ENCODE assay signal across 1 cellular context in genomic region chr17:13074026-13074425, GRCh38.
TF ChIP-seq lines count a peak whose summit lies in the region.

No MANE protein-coding gene starts in this region.

TF ChIP-seq in GM23338, 12 proteins besides CTCF, POLR2A, EP300 and RAD21 (continued from another document):
- TF ChIP-seq ZNF462 (CRISPR knock-in tag; IDR thresholded peaks at IDR 0.05) (no peak), EZH2 (IDR thresholded peaks at IDR 0.05; ENCODE audit: low read depth, unreplicated experiment) (no peak), STAT1 (IDR thresholded peaks at IDR 0.05; ENCODE audit: unreplicated experiment) (no peak), REST (IDR thresholded peaks at IDR 0.05; ENCODE audit: unreplicated experiment) (no peak), ETS1 (IDR thresholded peaks at IDR 0.05) (no peak), JUNB (IDR thresholded peaks at IDR 0.05; ENCODE audit: unreplicated experiment) (no peak)
TF ChIP-seq in GM23338: peak in this region for 0.
